In the genomic region with DNA sequence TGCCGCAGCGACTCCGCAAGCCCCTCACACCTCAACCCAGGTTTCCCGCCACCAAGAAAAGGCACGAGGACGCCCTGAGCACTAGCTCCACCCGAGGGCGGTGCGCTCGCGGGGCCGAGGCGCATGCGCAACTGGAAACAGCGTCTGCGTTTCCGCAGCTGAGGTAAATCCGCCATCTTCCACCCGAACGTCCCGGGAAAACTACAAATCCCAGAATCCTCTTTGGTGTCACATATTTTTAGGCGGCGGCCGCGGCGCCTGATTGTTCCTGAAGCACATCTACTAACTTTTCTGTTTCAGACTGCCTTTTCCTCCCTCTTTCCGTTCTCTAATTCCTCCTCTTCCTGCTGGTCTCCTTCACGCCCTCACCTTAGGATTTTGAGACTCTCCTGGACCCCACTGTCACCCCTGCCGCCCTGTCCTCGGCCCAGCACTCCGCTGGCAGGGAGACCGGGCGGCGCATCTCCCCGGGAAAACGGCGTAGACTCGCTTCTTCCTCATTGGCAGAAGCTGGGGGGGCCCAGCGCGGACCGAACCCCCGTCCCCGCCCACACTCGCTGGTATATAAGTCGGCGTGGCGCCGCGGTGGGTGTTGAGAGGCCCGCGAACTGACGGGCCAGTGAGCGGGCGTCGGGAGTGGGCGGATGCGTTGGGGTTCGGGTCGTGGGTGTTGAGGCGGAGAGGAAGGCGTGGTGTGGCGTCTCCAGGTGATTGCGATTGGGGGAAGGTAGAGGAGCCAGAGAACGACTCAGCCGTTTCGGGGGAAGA, we compare ENCODE assay signal across 1 cellular context.
A peak's percentile ranks its signal among the peaks of the same experiment; 100 is the strongest.
TF ChIP-seq lines count a peak whose summit lies in the region.

A gene with protein sequence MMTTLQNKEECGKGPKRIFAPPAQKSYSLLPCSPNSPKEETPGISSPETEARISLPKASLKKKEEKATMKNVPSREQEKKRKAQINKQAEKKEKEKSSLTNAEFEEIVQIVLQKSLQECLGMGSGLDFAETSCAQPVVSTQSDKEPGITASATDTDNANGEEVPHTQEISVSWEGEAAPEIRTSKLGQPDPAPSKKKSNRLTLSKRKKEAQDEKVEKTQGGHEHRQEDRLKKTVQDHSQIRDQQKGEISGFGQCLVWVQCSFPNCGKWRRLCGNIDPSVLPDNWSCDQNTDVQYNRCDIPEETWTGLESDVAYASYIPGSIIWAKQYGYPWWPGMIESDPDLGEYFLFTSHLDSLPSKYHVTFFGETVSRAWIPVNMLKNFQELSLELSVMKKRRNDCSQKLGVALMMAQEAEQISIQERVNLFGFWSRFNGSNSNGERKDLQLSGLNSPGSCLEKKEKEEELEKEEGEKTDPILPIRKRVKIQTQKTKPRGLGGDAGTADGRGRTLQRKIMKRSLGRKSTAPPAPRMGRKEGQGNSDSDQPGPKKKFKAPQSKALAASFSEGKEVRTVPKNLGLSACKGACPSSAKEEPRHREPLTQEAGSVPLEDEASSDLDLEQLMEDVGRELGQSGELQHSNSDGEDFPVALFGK (minus strand): TSS at position 505 of the 768 bp plus-strand sequence. CDS start 8,054 bp downstream, outside the sequence.

TF ChIP-seq in K562, 482 proteins besides CTCF, POLR2A, EP300 and RAD21 (continued from another document and continues in another):
- TF ChIP-seq STAT6 (CRISPR knock-in tag; IDR thresholded peaks at IDR 0.05) = peak; percentile 80; the same call in 1 of the 2 replicates
- TF ChIP-seq ZBTB12 (CRISPR knock-in tag; IDR thresholded peaks at IDR 0.05) = no peak
- no peak for TF ChIP-seq POLR3A (IDR thresholded peaks at IDR 0.05; ENCODE audit: borderline replicate concordance, extremely low read depth, insufficient read depth, insufficient read length)
- TF ChIP-seq ZFX (CRISPR knock-in tag; IDR thresholded peaks at IDR 0.05) = peak; percentile 95
- no peak; the same call in 1 of the 2 replicates for TF ChIP-seq HINFP (tag; conservative IDR thresholded peaks at IDR 0.05; ENCODE audit: low read depth)
- TF ChIP-seq STAT5B (CRISPR knock-in tag; IDR thresholded peaks at IDR 0.05) = no peak
- peak; percentile 80 for TF ChIP-seq ETV5 (CRISPR knock-in tag; IDR thresholded peaks at IDR 0.05; ENCODE audit: low read depth)
- peak; percentile 96 for TF ChIP-seq LCOR (CRISPR knock-in tag; IDR thresholded peaks at IDR 0.05)
- TF ChIP-seq WHSC1 (IDR thresholded peaks at IDR 0.05; ENCODE audit: low read length) = no peak
- TF ChIP-seq EHMT2 (IDR thresholded peaks at IDR 0.05) = no peak
- peak; percentile 75; the same call in 1 of the 2 replicates for TF ChIP-seq DPF2 (IDR thresholded peaks at IDR 0.05)
- no peak; the same call in 1 of the 2 replicates for TF ChIP-seq LEF1 (IDR thresholded peaks at IDR 0.05)
- peak; percentile 54 to 78; a peak in 3 of 4 replicates for TF ChIP-seq MAZ (CRISPR knock-in tag; conservative IDR thresholded peaks at IDR 0.05 in 1 of 2, IDR thresholded peaks at IDR 0.05 in 1 of 2)
- no peak for TF ChIP-seq SAFB2 (IDR thresholded peaks at IDR 0.05; ENCODE audit: borderline replicate concordance, low read depth, low read length, severe bottlenecking)
- TF ChIP-seq ZNF133 (CRISPR knock-in tag; IDR thresholded peaks at IDR 0.05) = no peak
- TF ChIP-seq SRSF1 (IDR thresholded peaks at IDR 0.05; ENCODE audit: low read depth, low read length) = peak; percentile 96; the same call in 1 of the 2 replicates
- no peak for TF ChIP-seq ZNF699 (CRISPR knock-in tag; IDR thresholded peaks at IDR 0.05; ENCODE audit: insufficient replicate concordance)
- TF ChIP-seq ZNF24 (IDR thresholded peaks at IDR 0.05) = peak; percentile 83
- peak; percentile 72; the same call in 1 of the 2 replicates for TF ChIP-seq ATF7 (IDR thresholded peaks at IDR 0.05)
- peak; percentile 69 for TF ChIP-seq PHF21A (IDR thresholded peaks at IDR 0.05; ENCODE audit: borderline replicate concordance, low read depth)
- no peak; the same call in 1 of the 2 replicates for TF ChIP-seq ZNF75A (CRISPR knock-in tag; IDR thresholded peaks at IDR 0.05)
- TF ChIP-seq ZBTB40 (IDR thresholded peaks at IDR 0.05) = peak; percentile 66
- TF ChIP-seq ZBTB40 (CRISPR knock-in tag; IDR thresholded peaks at IDR 0.05) = no peak; the same call in 1 of the 2 replicates
- TF ChIP-seq, protein P1, sequence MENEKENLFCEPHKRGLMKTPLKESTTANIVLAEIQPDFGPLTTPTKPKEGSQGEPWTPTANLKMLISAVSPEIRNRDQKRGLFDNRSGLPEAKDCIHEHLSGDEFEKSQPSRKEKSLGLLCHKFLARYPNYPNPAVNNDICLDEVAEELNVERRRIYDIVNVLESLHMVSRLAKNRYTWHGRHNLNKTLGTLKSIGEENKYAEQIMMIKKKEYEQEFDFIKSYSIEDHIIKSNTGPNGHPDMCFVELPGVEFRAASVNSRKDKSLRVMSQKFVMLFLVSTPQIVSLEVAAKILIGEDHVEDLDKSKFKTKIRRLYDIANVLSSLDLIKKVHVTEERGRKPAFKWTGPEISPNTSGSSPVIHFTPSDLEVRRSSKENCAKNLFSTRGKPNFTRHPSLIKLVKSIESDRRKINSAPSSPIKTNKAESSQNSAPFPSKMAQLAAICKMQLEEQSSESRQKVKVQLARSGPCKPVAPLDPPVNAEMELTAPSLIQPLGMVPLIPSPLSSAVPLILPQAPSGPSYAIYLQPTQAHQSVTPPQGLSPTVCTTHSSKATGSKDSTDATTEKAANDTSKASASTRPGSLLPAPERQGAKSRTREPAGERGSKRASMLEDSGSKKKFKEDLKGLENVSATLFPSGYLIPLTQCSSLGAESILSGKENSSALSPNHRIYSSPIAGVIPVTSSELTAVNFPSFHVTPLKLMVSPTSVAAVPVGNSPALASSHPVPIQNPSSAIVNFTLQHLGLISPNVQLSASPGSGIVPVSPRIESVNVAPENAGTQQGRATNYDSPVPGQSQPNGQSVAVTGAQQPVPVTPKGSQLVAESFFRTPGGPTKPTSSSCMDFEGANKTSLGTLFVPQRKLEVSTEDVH (IDR thresholded peaks at IDR 0.05; ENCODE audit: low read depth, partially characterized antibody) = peak; percentile 97
- TF ChIP-seq MTA3 (IDR thresholded peaks at IDR 0.05; ENCODE audit: borderline replicate concordance) = peak; percentile 99
- peak; percentile 90 for TF ChIP-seq MEIS2 (IDR thresholded peaks at IDR 0.05; ENCODE audit: partially characterized antibody)
- TF ChIP-seq ZNF77 (CRISPR knock-in tag; IDR thresholded peaks at IDR 0.05) = no peak
- no peak for TF ChIP-seq USF2 (CRISPR knock-in tag; IDR thresholded peaks at IDR 0.05)
- 0 out of 2 replicates have a peak, but pooled peaks have one; percentile 65 for TF ChIP-seq SRSF3 (IDR thresholded peaks at IDR 0.05; ENCODE audit: insufficient read depth, low read length)
- TF ChIP-seq NRF1 (conservative IDR thresholded peaks at IDR 0.05 in 1 of 2, IDR thresholded peaks at IDR 0.05 in 1 of 2) = peak; percentile 99
- peak; percentile 98 for TF ChIP-seq OTX1 (CRISPR knock-in tag; IDR thresholded peaks at IDR 0.05)
- TF ChIP-seq RB1 (IDR thresholded peaks at IDR 0.05; ENCODE audit: low read depth) = peak; percentile 97
- TF ChIP-seq NFE2L1 (tag; IDR thresholded peaks at IDR 0.05; ENCODE audit: borderline replicate concordance, low read depth) = no peak
- no peak for TF ChIP-seq ETV6 (IDR thresholded peaks at IDR 0.05; ENCODE audit: borderline replicate concordance in 1 of 2, low read depth in 2 of 2, low read length in 1 of 2)
- TF ChIP-seq ETV6 (CRISPR knock-in tag; IDR thresholded peaks at IDR 0.05; ENCODE audit: borderline replicate concordance) = peak; percentile 12; the same call in 1 of the 2 replicates
